12 cellular contexts compared by ENCODE assay signal in genomic region chr9:99071313-99072039, GRCh38. TPM values are rescaled to one million over a fixed set of nuclear protein-coding genes. Genes with fewer than 3 reads are reported as not detected.
DNase-seq lines count a peak whose midpoint lies in the region; ATAC-seq and TF ChIP-seq lines count a peak whose summit lies in the region.
"Had no signal": no experiment of that assay in that cellular context is flagged by ENCODE, and none has a peak within 500 bp of the region (broad histone marks: within the 10 kb centered on the region; RNA-seq: fewer than 3 reads in every experiment).

No MANE protein-coding gene starts in this region.

- H3K36me3 ChIP-seq in left ventricle myocardium inferior (peaks cover 19% of the 10 kb centered on the region), right atrium auricular region (no peaks in the 10 kb centered on the region)
- H3K36me3 ChIP-seq: ovary, upper lobe of left lung had no signal

- H3K4me3 ChIP-seq in left ventricle myocardium inferior (no peak overlapping the region), right atrium auricular region (no peak overlapping the region), choroid plexus epithelial cell (ENCODE audit: low read depth, low read length) (no peak overlapping the region)
- H3K4me3 ChIP-seq: ovary, upper lobe of left lung had no signal

- no peak overlapping the region for H3K4me3 Mint-ChIP-seq in nephron progenitor cell
- H3K4me3 Mint-ChIP-seq: activated B cell treated with CpG ODN at 0.5 μM for 24 hours; activated T-cell treated with anti-CD3 and anti-CD28 coated beads, Interleukin-2, amount 50 U/mL, for 24 hours had no signal

- intact Hi-C loops in left ventricle myocardium inferior (cut with micrococcal nuclease): no loop called here

- peaks cover 4% of the 10 kb centered on the region for H3K27me3 Mint-ChIP-seq in nephron progenitor cell (ENCODE audit: low read depth, poor library complexity)
- H3K27me3 Mint-ChIP-seq: activated B cell treated with CpG ODN at 0.5 μM for 24 hours; activated T-cell treated with anti-CD3 and anti-CD28 coated beads, Interleukin-2, amount 50 U/mL, for 24 hours had no signal

- peak overlapping the region; percentile 57 for H3K27ac ChIP-seq in left ventricle myocardium inferior (replicated peaks)
- H3K27ac ChIP-seq in right atrium auricular region: peak overlapping the region in 1 of 2 donors; percentile 41
- H3K27ac ChIP-seq: ovary had no signal

- ATAC-seq in HG02763 (IDR thresholded peaks at IDR 0.05; ENCODE audit: unreplicated experiment) (no peak), GM19035 (IDR thresholded peaks at IDR 0.05; ENCODE audit: unreplicated experiment) (no peak)

- H3K9me3 ChIP-seq in left ventricle myocardium inferior (replicated peaks) (no peaks in the 10 kb centered on the region), right atrium auricular region (no peaks in the 10 kb centered on the region)
- H3K9me3 ChIP-seq: ovary, upper lobe of left lung had no signal

- DNase-seq in left ventricle myocardium inferior (no peak), right atrium auricular region (ENCODE audit: low spot score) (no peak), choroid plexus epithelial cell (ENCODE audit: low read depth) (peak; percentile 53), nephron progenitor cell (no peak), GM10266 (ENCODE audit: extremely low spot score) (no peak), glomerular visceral epithelial cell (ENCODE audit: extremely low spot score) (no peak)
- DNase-seq: activated B cell treated with CpG ODN at 0.5 μM for 24 hours; activated T-cell treated with anti-CD3 and anti-CD28 coated beads, Interleukin-2, amount 50 U/mL, for 24 hours; ovary; upper lobe of left lung had no signal

- H3K4me1 ChIP-seq in left ventricle myocardium inferior (peaks cover 60% of the 10 kb centered on the region), right atrium auricular region (peaks cover 0 to 29% of the 10 kb centered on the region in 2 donors)

- no peak for TF ChIP-seq CTCF in left ventricle myocardium inferior (IDR thresholded peaks at IDR 0.05; ENCODE audit: borderline replicate concordance)
- no peak for TF ChIP-seq CTCF in right atrium auricular region (IDR thresholded peaks at IDR 0.05)
- TF ChIP-seq CTCF in choroid plexus epithelial cell (conservative IDR thresholded peaks at IDR 0.05; ENCODE audit: low read depth, low read length): no peak
- no peak for TF ChIP-seq CTCF in nephron progenitor cell (IDR thresholded peaks at IDR 0.05)
- no peak for TF ChIP-seq CTCF in GM10266 (IDR thresholded peaks at IDR 0.05; ENCODE audit: control insufficient read depth, insufficient read depth, low read depth, missing control alignments)

- H3K27me3 ChIP-seq in left ventricle myocardium inferior (ENCODE audit: low read depth) (no peaks in the 10 kb centered on the region), right atrium auricular region (no peaks in the 10 kb centered on the region)
- H3K27me3 ChIP-seq: ovary, upper lobe of left lung had no signal

- peaks cover 33% of the 10 kb centered on the region for H3K4me1 Mint-ChIP-seq in nephron progenitor cell

- no peaks in the 10 kb centered on the region for H3K36me3 Mint-ChIP-seq in nephron progenitor cell (ENCODE audit: low read depth)

- no peaks in the 10 kb centered on the region for H3K9me3 Mint-ChIP-seq in nephron progenitor cell
- H3K9me3 Mint-ChIP-seq: activated B cell treated with CpG ODN at 0.5 μM for 24 hours; activated T-cell treated with anti-CD3 and anti-CD28 coated beads, Interleukin-2, amount 50 U/mL, for 24 hours had no signal

- H3K27ac Mint-ChIP-seq in nephron progenitor cell: peak overlapping the region; percentile 71
- H3K27ac Mint-ChIP-seq: activated B cell treated with CpG ODN at 0.5 μM for 24 hours; activated T-cell treated with anti-CD3 and anti-CD28 coated beads, Interleukin-2, amount 50 U/mL, for 24 hours had no signal

RNA-seq across cellular contexts. Expression of gene TGFBR1, which starts 33.4 kb away (rescaled TPM):
- total RNA-seq in left ventricle myocardium inferior (12.3 TPM), right atrium auricular region (10 to 100 TPM in 1 of 2 donors, 1 to 10 TPM in 1; 8.0 to 15.4 TPM)
